In the genomic region with DNA sequence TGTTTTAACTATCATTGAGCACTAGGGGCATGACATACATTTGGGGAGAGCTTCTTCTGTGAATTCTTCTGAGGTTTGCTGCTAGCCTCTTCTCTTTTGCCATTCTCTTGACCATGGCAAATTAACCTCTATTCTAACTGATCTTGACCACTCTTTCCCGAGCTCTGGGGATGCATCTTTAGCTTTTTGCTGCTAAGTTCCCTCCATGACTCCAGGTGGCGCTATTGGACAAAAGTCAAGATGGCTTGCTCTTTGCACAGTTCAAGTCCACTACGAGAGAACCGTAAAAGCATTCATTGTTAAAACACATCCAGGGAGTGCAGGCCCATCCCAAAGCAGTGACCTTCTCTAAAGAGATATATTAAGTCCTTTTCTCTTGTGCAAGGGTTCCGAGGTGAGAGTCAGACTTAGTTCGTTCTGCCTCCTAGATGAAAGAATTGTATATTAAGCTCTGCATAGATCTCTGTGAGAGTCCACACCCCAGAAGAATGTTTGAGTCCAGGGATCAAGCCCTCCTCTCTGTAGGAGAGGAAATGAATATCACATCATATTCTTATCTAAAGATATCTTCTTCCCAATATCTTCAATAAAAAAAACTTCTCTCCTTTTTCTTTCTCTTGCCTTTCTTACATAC, we compare ENCODE assay signal across 8 cellular contexts.
DNase-seq lines count a peak whose midpoint lies in the region; ATAC-seq, FAIRE-seq and TF ChIP-seq lines count a peak whose summit lies in the region.

No MANE protein-coding gene starts in this region.

- H3K9ac ChIP-seq in Loucy (ENCODE audit: low read depth, low read length, poor library complexity, severe bottlenecking) = no peak overlapping the region

- ATAC-seq in GM18867 (IDR thresholded peaks at IDR 0.05; ENCODE audit: unreplicated experiment) (peak; percentile 79), HG03139 (IDR thresholded peaks at IDR 0.05; ENCODE audit: unreplicated experiment) (no peak)

- no peaks in the 10 kb centered on the region for H3F3A ChIP-seq in Loucy (ENCODE audit: low read depth)

- no peak overlapping the region for H3K4me2 ChIP-seq in Loucy (ENCODE audit: low read depth, low read length, poor library complexity, severe bottlenecking)

- H3K9me2 ChIP-seq in Loucy (replicated peaks; ENCODE audit: low read depth, low read length) = no peaks in the 10 kb centered on the region

- no peaks in the 10 kb centered on the region for H3K27me3 ChIP-seq in AG04450 (ENCODE audit: control insufficient read depth, insufficient read depth, low read length)
- no peaks in the 10 kb centered on the region for H3K27me3 ChIP-seq in Loucy (ENCODE audit: insufficient read depth, low read length, poor library complexity, severe bottlenecking)

- H3K9me3 ChIP-seq in AG04450 (ENCODE audit: control insufficient read depth, insufficient read depth, low read length) = peaks cover 16% of the 10 kb centered on the region
- H3K9me3 ChIP-seq in Loucy (ENCODE audit: insufficient read depth, low read depth, low read length) = no peaks in the 10 kb centered on the region

- H3K4me3 ChIP-seq in AG04450 (ENCODE audit: low read depth, low read length) = no peak overlapping the region
- no peak overlapping the region for H3K4me3 ChIP-seq in Loucy (ENCODE audit: low read length, poor library complexity, severe bottlenecking)
- no peak overlapping the region for H3K4me3 ChIP-seq in epithelial cell of proximal tubule (ENCODE audit: low read depth, low read length)

- no peaks in the 10 kb centered on the region for H3K79me2 ChIP-seq in Loucy (ENCODE audit: insufficient read depth, low read length)

- no peaks in the 10 kb centered on the region for H3K36me3 ChIP-seq in Loucy (ENCODE audit: insufficient read depth, low read length)

- H3K27ac ChIP-seq in AG04450 (ENCODE audit: low read depth, low read length) = no peak overlapping the region

- H3K4me1 ChIP-seq in Loucy (ENCODE audit: insufficient read depth, low read length, poor library complexity, severe bottlenecking) = no peaks in the 10 kb centered on the region

- FAIRE-seq in RCC 7860 (lab: Jason Lieb, UNC) = peak; percentile 77

- no peak overlapping the region for H2AFZ ChIP-seq in Loucy (ENCODE audit: low read length)

- TF ChIP-seq CTCF in AG04450 (IDR thresholded peaks at IDR 0.05; ENCODE audit: low read depth, low read length) (peak; percentile 48), Loucy (conservative IDR thresholded peaks at IDR 0.05; ENCODE audit: low read length) (peak; percentile 85), epithelial cell of proximal tubule (conservative IDR thresholded peaks at IDR 0.05; ENCODE audit: low read depth, low read length) (peak; percentile 88)

- CTCF ChIA-PET in AG04450 (lab: Charles Lee) = interaction anchor here (0.6 to 2.2 kb wide), 6 partner anchors 12 to 1769 kb away, joined by 4 to 6 read pairs (median 5); no protein-coding TSS in a partner anchor

- DNase-seq in AG04450 (ENCODE audit: low read depth, low spot score) (no peak), RCC 7860 (ENCODE audit: low spot score) (peak; percentile 54), epithelial cell of proximal tubule (ENCODE audit: low read depth) (peak; percentile 18), pons (ENCODE audit: low spot score) (peak; percentile 87), DMS79 (lab: John Stamatoyannopoulos, UW) (no peak)

- POLR2A ChIA-PET in AG04450 (lab: Yijun Ruan, JAX) = no interaction called here

- no peaks in the 10 kb centered on the region for H4K20me1 ChIP-seq in Loucy (ENCODE audit: insufficient read depth, low read length, poor library complexity, severe bottlenecking)

Comparison
In these comparisons a context has a peak if more than half of its experiments do, and no peak if none do; other contexts are left out.
1. DNase-seq: peak in RCC 7860 (single experiment), epithelial cell of proximal tubule (single experiment) and pons (single experiment); none in AG04450 (single experiment) and DMS79 (single experiment).
2. Peak in every context shown above with its lines, with median percentiles within 50 percentile points of each other: CTCF ChIP-seq.